Comparison of ENCODE assay signal across 8 cellular contexts in the genomic region with DNA sequence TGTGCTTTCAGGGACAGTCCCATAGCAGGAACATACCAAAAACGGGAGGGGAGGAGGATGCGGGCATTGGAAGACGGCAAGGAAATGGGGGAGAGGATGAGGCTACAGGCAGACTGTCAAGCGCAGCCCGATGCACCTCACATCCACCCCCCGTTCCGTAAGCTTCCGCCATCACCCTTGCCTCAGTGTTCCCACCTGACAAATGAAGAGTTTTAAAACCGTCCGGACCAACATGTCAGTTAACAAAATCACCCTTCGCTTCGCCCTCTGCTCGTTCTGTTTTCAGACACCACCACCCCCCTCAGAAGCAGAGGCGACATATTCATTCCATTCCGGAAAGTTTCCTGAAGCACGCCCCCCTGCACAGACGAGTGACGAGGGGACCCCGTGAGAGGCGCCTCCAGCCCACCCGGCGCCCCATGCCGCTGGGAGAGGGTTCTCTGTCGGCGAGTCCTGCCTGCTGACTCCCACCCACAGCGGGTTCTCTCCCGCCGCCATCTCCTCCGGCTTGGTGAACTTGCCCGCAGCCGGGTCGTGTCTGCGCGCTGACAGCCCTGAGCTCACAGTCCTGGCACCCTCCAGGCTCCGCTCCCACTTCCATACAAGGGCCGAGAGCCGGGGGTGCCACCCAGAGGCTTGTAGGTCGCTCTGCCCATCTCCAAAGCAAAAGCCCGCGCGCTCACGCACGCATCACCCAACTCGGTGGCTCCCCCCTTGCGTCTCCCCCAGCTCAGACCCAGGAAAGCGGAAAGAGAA. TPM values are rescaled to one million over a fixed set of nuclear protein-coding genes. Genes with fewer than 3 reads are reported as not detected.
DNase-seq lines count a peak whose midpoint lies in the region; ATAC-seq and TF ChIP-seq lines count a peak whose summit lies in the region.

No MANE protein-coding gene starts in this region.

- H3K79me1 ChIP-seq in IMR-90 (ENCODE audit: low read depth in 1 of 2, low read length in 2 of 2), result no peaks in the 10 kb centered on the region

- H2BK20ac ChIP-seq in IMR-90 (ENCODE audit: low read depth, low read length), result no peak overlapping the region

- H2AK5ac ChIP-seq in IMR-90 (ENCODE audit: low read depth, low read length), result no peak overlapping the region

- H2BK5ac ChIP-seq in IMR-90 (ENCODE audit: low read depth, low read length, poor library complexity, severe bottlenecking), result no peak overlapping the region

- intact Hi-C loops in IMR-90 (cut with micrococcal nuclease), result no loop called here
- intact Hi-C loops in left ventricle myocardium superior (cut with micrococcal nuclease), result no loop called here

- no peaks in the 10 kb centered on the region for H4K20me1 ChIP-seq in IMR-90 (ENCODE audit: insufficient read depth, low read length)

- H2BK120ac ChIP-seq in IMR-90 (ENCODE audit: low read depth, low read length), result no peak overlapping the region

- TF ChIP-seq CTCF in IMR-90 (conservative IDR thresholded peaks at IDR 0.05; ENCODE audit: low read depth, low read length), result no peak

- dilution Hi-C loops in IMR-90 (cut with HindIII; ENCODE audit: low sequenced_read_pairs, unreplicated experiment), result no loop called here

- H4K8ac ChIP-seq in IMR-90 (ENCODE audit: low read depth in 2 of 2, low read length in 2 of 2), result no peak overlapping the region

- H3K23ac ChIP-seq in IMR-90 (ENCODE audit: low read depth, low read length), result no peak overlapping the region

- no peak overlapping the region for H3K9ac ChIP-seq in IMR-90 (ENCODE audit: low read depth, low read length)

- ATAC-seq in IMR-90 (ENCODE audit: low read depth) (no peak), left ventricle myocardium superior (peak; percentile 66), HG03025 (IDR thresholded peaks at IDR 0.05; ENCODE audit: low FRiP score, unreplicated experiment) (no peak), GM21528 (IDR thresholded peaks at IDR 0.05; ENCODE audit: low FRiP score, unreplicated experiment) (no peak), GM18873 (IDR thresholded peaks at IDR 0.05; ENCODE audit: low FRiP score, unreplicated experiment) (no peak)

- H3K4me3 ChIP-seq in IMR-90 (ENCODE audit: insufficient read depth, low read depth, low read length), result no peak overlapping the region

- H4K5ac ChIP-seq in IMR-90 (ENCODE audit: low read depth, low read length), result no peak overlapping the region

- no peak overlapping the region for H3K4me2 ChIP-seq in IMR-90 (ENCODE audit: low read depth, low read length)

- peaks cover 61% of the 10 kb centered on the region for H3K27me3 ChIP-seq in IMR-90 (ENCODE audit: control insufficient read depth, insufficient read depth, low read length)

- H2BK15ac ChIP-seq in IMR-90 (ENCODE audit: low read depth, low read length), result no peak overlapping the region

- H3K36me3 ChIP-seq in IMR-90 (ENCODE audit: control insufficient read depth, insufficient read depth, low read length), result no peaks in the 10 kb centered on the region

- CTCF ChIA-PET in IMR-90 (lab: Yijun Ruan, JAX), result no interaction called here

- peak overlapping the region; percentile 55 for H2AK9ac ChIP-seq in IMR-90 (replicated peaks; ENCODE audit: low read depth, low read length, poor library complexity)

- TF ChIP-seq POLR2A in IMR-90 (IDR thresholded peaks at IDR 0.05; ENCODE audit: low read depth, low read length), result no peak

- H3K18ac ChIP-seq in IMR-90 (ENCODE audit: low read depth, low read length), result no peak overlapping the region

- no peak for DNase-seq in IMR-90
- DNase-seq in activated T-cell treated with anti-CD3 and anti-CD28 coated beads for 4 hours, result peak; percentile 19
- peak; percentile 88 for DNase-seq in left ventricle myocardium superior
- peak; percentile 66 for DNase-seq in stimulated activated CD4-positive, alpha-beta T cell treated with anti-CD3 and anti-CD28 coated beads, Interleukin-15, amount 100 ng/mL, for 24 hours
- DNase-seq in OCI-M2 (lab: John Stamatoyannopoulos, UW; ENCODE audit: unreplicated experiment), result no peak

- no peak overlapping the region for H4K91ac ChIP-seq in IMR-90 (ENCODE audit: insufficient read depth, low read depth, low read length)

- in situ Hi-C loops in IMR-90 (cut with MboI; ENCODE audit: low sequenced_read_pairs), result no loop called here

- H3K4ac ChIP-seq in IMR-90 (ENCODE audit: low read depth, low read length), result no peak overlapping the region

- H3K14ac ChIP-seq in IMR-90 (replicated peaks; ENCODE audit: low read depth, low read length), result no peak overlapping the region

- H3K27ac ChIP-seq in IMR-90 (ENCODE audit: insufficient read depth, low read length), result no peak overlapping the region

- 4% methylated on average over 5 of the region's 46 CpGs; no CpG with 5 or more reads in 1 of the 2 experiments for WGBS in IMR-90 (ENCODE audit: extremely low coverage in 2 of 2, insufficient read length in 1 of 2), 2 experiments

- TF ChIP-seq RAD21 in IMR-90 (IDR thresholded peaks at IDR 0.05; ENCODE audit: low read length), result no peak

- H3K4me1 ChIP-seq in IMR-90 (ENCODE audit: control insufficient read depth, insufficient read depth, low read length), result peaks cover 2% of the 10 kb centered on the region; the same call in 1 of the 2 replicates

- POLR2A ChIA-PET in IMR-90 (lab: Charles Lee; ENCODE audit: unreplicated experiment), result no interaction called here

- no TSS peak for BruUV-seq in IMR-90 (replicated peaks; lab: Mats Ljungman, UMichigan)

- no peak overlapping the region for H3K56ac ChIP-seq in IMR-90 (ENCODE audit: extremely low read depth, insufficient read depth, low read length)

- H3K9me1 ChIP-seq in IMR-90 (ENCODE audit: insufficient read depth, low read length), result no peaks in the 10 kb centered on the region

- H2AFZ ChIP-seq in IMR-90 (replicated peaks; ENCODE audit: low read length, poor library complexity), result peak overlapping the region; percentile 32

- H3K9me3 ChIP-seq in IMR-90 (ENCODE audit: control insufficient read depth, insufficient read depth, low read length), result no peaks in the 10 kb centered on the region

TF ChIP-seq in IMR-90, 13 proteins besides CTCF, POLR2A, EP300 and RAD21:
- TF ChIP-seq BHLHE40 (IDR thresholded peaks at IDR 0.05; ENCODE audit: low read depth, low read length) (no peak), CEBPB (IDR thresholded peaks at IDR 0.05; ENCODE audit: low read depth, low read length) (no peak), MAZ (IDR thresholded peaks at IDR 0.05; ENCODE audit: borderline replicate concordance, low read depth, low read length) (no peak), CHD1 (IDR thresholded peaks at IDR 0.05; ENCODE audit: low read depth, low read length) (no peak), NFE2L2 (IDR thresholded peaks at IDR 0.05; ENCODE audit: low read depth, low read length) (no peak), MAFK (IDR thresholded peaks at IDR 0.05; ENCODE audit: low read depth, low read length) (no peak), RFX5 (IDR thresholded peaks at IDR 0.05; ENCODE audit: low read depth, low read length) (no peak), FOS (IDR thresholded peaks at IDR 0.05; ENCODE audit: low read depth, low read length) (no peak), SMC3 (IDR thresholded peaks at IDR 0.05; ENCODE audit: low read depth, low read length) (no peak), RCOR1 (IDR thresholded peaks at IDR 0.05; ENCODE audit: insufficient replicate concordance, low read length) (no peak), MXI1 (IDR thresholded peaks at IDR 0.05; ENCODE audit: borderline replicate concordance, low read depth, low read length) (no peak)
- TF ChIP-seq, protein P1, sequence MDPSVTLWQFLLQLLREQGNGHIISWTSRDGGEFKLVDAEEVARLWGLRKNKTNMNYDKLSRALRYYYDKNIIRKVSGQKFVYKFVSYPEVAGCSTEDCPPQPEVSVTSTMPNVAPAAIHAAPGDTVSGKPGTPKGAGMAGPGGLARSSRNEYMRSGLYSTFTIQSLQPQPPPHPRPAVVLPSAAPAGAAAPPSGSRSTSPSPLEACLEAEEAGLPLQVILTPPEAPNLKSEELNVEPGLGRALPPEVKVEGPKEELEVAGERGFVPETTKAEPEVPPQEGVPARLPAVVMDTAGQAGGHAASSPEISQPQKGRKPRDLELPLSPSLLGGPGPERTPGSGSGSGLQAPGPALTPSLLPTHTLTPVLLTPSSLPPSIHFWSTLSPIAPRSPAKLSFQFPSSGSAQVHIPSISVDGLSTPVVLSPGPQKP (IDR thresholded peaks at IDR 0.05; ENCODE audit: borderline replicate concordance, low read depth, low read length), result no peak
- TF ChIP-seq, protein P2, sequence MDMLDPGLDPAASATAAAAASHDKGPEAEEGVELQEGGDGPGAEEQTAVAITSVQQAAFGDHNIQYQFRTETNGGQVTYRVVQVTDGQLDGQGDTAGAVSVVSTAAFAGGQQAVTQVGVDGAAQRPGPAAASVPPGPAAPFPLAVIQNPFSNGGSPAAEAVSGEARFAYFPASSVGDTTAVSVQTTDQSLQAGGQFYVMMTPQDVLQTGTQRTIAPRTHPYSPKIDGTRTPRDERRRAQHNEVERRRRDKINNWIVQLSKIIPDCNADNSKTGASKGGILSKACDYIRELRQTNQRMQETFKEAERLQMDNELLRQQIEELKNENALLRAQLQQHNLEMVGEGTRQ (IDR thresholded peaks at IDR 0.05; ENCODE audit: low read depth, low read length), result no peak

RNA-seq across cellular contexts. Expression of gene IGSF9B, which starts 1.5 kb away (rescaled TPM):
- total RNA-seq in IMR-90 (2012; rRNA removed) (under 0.01 TPM in 1 of 2 replicates, not detected in the other), left ventricle myocardium superior (34.5 TPM)
- 0.10 and 0.13 TPM in 2 replicates for polyA plus RNA-seq in IMR-90 (2012; rRNA removed)
- 0.07 TPM in 1 of 2 replicates, not detected in the other for polyA plus RNA-seq in IMR-90 (2012; cell fraction: cytosol; rRNA removed)
- polyA plus RNA-seq in IMR-90 (2012; cell fraction: nucleus; rRNA removed; ENCODE audit: low replicate concordance), result 0.47 and 0.55 TPM in 2 replicates

Comparison
In these comparisons a context has a peak if more than half of its experiments do, and no peak if none do; other contexts are left out.
1. DNase-seq: peak in activated T-cell treated with anti-CD3 and anti-CD28 coated beads for 4 hours (single experiment), left ventricle myocardium superior (single experiment) and stimulated activated CD4-positive, alpha-beta T cell treated with anti-CD3 and anti-CD28 coated beads, Interleukin-15, amount 100 ng/mL, for 24 hours (single experiment); none in IMR-90 (single experiment) and OCI-M2 (single experiment).
2. RNA of gene IGSF9B, which starts 1.5 kb away (total RNA-seq): 34.5 TPM in left ventricle myocardium superior (single experiment); under 0.01 TPM in IMR-90; every median in the first group is over 10 times any median in the second.